ENCODE assay signal across 33 cellular contexts in the genomic region with DNA sequence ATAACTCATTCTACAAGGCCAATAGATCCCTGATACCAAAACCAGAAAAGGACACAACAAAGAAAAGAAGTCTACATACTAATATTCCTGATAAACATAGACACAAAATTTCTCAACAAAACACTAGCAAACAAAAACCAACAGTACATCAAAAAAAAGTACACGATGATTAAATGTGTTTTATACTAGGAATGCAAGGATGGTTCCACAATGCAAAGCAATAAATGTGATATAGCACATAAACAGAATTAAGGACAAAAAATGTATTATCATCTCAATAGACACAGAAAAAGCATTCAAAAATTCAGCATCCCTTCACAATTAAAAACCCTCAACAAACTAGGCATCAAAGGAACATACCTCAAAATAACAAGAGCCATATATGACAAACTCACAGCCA. TPM values are rescaled to one million over a fixed set of nuclear protein-coding genes. Genes with fewer than 3 reads are reported as not detected.
"Had no signal": no experiment of that assay in that cellular context is flagged by ENCODE, and none has a peak within 500 bp of the region (broad histone marks: within the 10 kb centered on the region; RNA-seq: fewer than 3 reads in every experiment).

No MANE protein-coding gene starts in this region.

- H3K4me3 ChIP-seq: stomach, suprapubic skin, testis, thoracic aorta, thyroid gland, tibial artery, tibial nerve, transverse colon, upper lobe of left lung, upper lobe of right lung, uterus, vagina had no signal

- H3K27me3 ChIP-seq: stomach, suprapubic skin, testis, thyroid gland, tibial artery, tibial nerve, transverse colon, upper lobe of left lung, upper lobe of right lung, uterus, vagina had no signal

- H3K4me1 ChIP-seq: stomach, suprapubic skin, testis, thyroid gland, tibial artery, tibial nerve, transverse colon, upper lobe of left lung, upper lobe of right lung, uterus, vagina had no signal

- DNase-seq: stimulated activated CD4-positive, alpha-beta T cell treated with anti-CD3 and anti-CD28 coated beads, Interleukin-2, amount 100 ng/mL, for 48 hours; stimulated activated CD4-positive, alpha-beta T cell treated with anti-CD3 and anti-CD28 coated beads, Interleukin-4, amount 100 ng/mL, for 1 hour; stimulated activated CD4-positive, alpha-beta T cell treated with anti-CD3 and anti-CD28 coated beads, Interleukin-4, amount 100 ng/mL, for 24 hours; stimulated activated CD4-positive, alpha-beta T cell treated with anti-CD3 and anti-CD28 coated beads, Interleukin-4, amount 100 ng/mL, for 4 hours; stimulated activated CD8-positive, alpha-beta memory T cell treated with anti-CD3 and anti-CD28 coated beads, Interleukin-4, amount 100 ng/mL, for 48 hours; stimulated activated naive B cell treated with anti-CD40 and anti-IgM and Interleukin-4, amounts not matched to agents 10 μg/mL and 1 μg/mL and 100 μg/mL, for 72 hours; stimulated activated naive CD4-positive, alpha-beta T cell; stimulated activated naive CD4-positive, alpha-beta T cell treated with Interleukin-2 at 50 U/mL for 16 hours; stimulated activated naive CD8-positive, alpha-beta T cell treated with anti-CD3 and anti-CD28 coated beads, Interleukin-15, amount 100 ng/mL, for 72 hours; stimulated activated naive CD8-positive, alpha-beta T cell treated with anti-CD3 and anti-CD28 coated beads, Interleukin-15, Interleukin-2, amounts not matched to agents 100 U/mL and 50 U/mL, for 24 hours; stomach; substantia nigra; testis; thyroid gland; tibial artery; transverse colon; trophoblast cell; upper lobe of left lung; upper lobe of right lung; uterus had no signal

- H3K27ac ChIP-seq: stomach, suprapubic skin, testis, thoracic aorta, thyroid gland, tibial artery, tibial nerve, transverse colon, upper lobe of left lung, upper lobe of right lung, uterus, vagina had no signal

- ATAC-seq: stimulated activated effector memory CD8-positive, alpha-beta T cell treated with anti-CD3 and anti-CD28 coated beads, Interleukin-12 subunit alpha, Interleukin-12 subunit beta, amount 100 ng/mL, for 72 hours; stimulated activated memory B cell treated with anti-CD40 and anti-IgM and Interleukin-4, amounts not matched to agents 10 μg/mL and 1 μg/mL and 100 μg/mL, for 72 hours; stimulated activated naive B cell treated with anti-CD40 and anti-IgM and Interleukin-4, amounts not matched to agents 10 μg/mL and 1 μg/mL and 100 μg/mL, for 72 hours; stimulated activated naive CD8-positive, alpha-beta T cell treated with anti-CD3 and anti-CD28 coated beads, Interleukin-15, amount 100 ng/mL, for 72 hours; stimulated activated naive CD8-positive, alpha-beta T cell treated with anti-CD3 and anti-CD28 coated beads, Interleukin-15, Interleukin-2, amounts not matched to agents 100 U/mL and 50 U/mL, for 24 hours; upper lobe of right lung had no signal

- H3K36me3 Mint-ChIP-seq: stimulated activated effector memory CD8-positive, alpha-beta T cell treated with anti-CD3 and anti-CD28 coated beads, Interleukin-12 subunit alpha, Interleukin-12 subunit beta, amount 100 ng/mL, for 72 hours; type B pancreatic cell had no signal

- H3K9me3 ChIP-seq: testis, thyroid gland, upper lobe of right lung, vagina had no signal

- H3K27me3 Mint-ChIP-seq: stimulated activated memory B cell treated with anti-CD40 and anti-IgM and Interleukin-4, amounts not matched to agents 10 μg/mL and 1 μg/mL and 100 μg/mL, for 72 hours; stimulated activated naive CD8-positive, alpha-beta T cell treated with anti-CD3 and anti-CD28 coated beads, Interleukin-15, amount 100 ng/mL, for 72 hours; stimulated activated naive CD8-positive, alpha-beta T cell treated with anti-CD3 and anti-CD28 coated beads, Interleukin-15, Interleukin-2, amounts not matched to agents 100 ng/mL and 50 ng/mL, for 24 hours; type B pancreatic cell had no signal

- H3K27ac Mint-ChIP-seq: stimulated activated effector memory CD8-positive, alpha-beta T cell treated with anti-CD3 and anti-CD28 coated beads, Interleukin-12 subunit alpha, Interleukin-12 subunit beta, amount 100 ng/mL, for 72 hours; stimulated activated memory B cell treated with anti-CD40 and anti-IgM and Interleukin-4, amounts not matched to agents 10 μg/mL and 1 μg/mL and 100 μg/mL, for 72 hours; stimulated activated naive B cell treated with anti-CD40 and anti-IgM and Interleukin-4, amounts not matched to agents 10 μg/mL and 1 μg/mL and 100 μg/mL, for 72 hours; stimulated activated naive CD8-positive, alpha-beta T cell treated with anti-CD3 and anti-CD28 coated beads, Interleukin-15, amount 100 ng/mL, for 72 hours; stimulated activated naive CD8-positive, alpha-beta T cell treated with anti-CD3 and anti-CD28 coated beads, Interleukin-15, Interleukin-2, amounts not matched to agents 100 ng/mL and 50 ng/mL, for 24 hours; type B pancreatic cell had no signal

- H3K36me3 ChIP-seq: stomach, suprapubic skin, thoracic aorta, thyroid gland, tibial artery, tibial nerve, transverse colon, upper lobe of left lung, upper lobe of right lung, uterus, vagina had no signal

- FAIRE-seq: urothelium cell line had no signal

- H3K4me1 Mint-ChIP-seq: stimulated activated effector memory CD8-positive, alpha-beta T cell treated with anti-CD3 and anti-CD28 coated beads, Interleukin-12 subunit alpha, Interleukin-12 subunit beta, amount 100 ng/mL, for 72 hours; stimulated activated memory B cell treated with anti-CD40 and anti-IgM and Interleukin-4, amounts not matched to agents 10 μg/mL and 1 μg/mL and 100 μg/mL, for 72 hours; stimulated activated naive B cell treated with anti-CD40 and anti-IgM and Interleukin-4, amounts not matched to agents 10 μg/mL and 1 μg/mL and 100 μg/mL, for 72 hours; stimulated activated naive CD8-positive, alpha-beta T cell treated with anti-CD3 and anti-CD28 coated beads, Interleukin-15, amount 100 ng/mL, for 72 hours had no signal

- H3K4me3 Mint-ChIP-seq: stimulated activated effector memory CD8-positive, alpha-beta T cell treated with anti-CD3 and anti-CD28 coated beads, Interleukin-12 subunit alpha, Interleukin-12 subunit beta, amount 100 ng/mL, for 72 hours; stimulated activated memory B cell treated with anti-CD40 and anti-IgM and Interleukin-4, amounts not matched to agents 10 μg/mL and 1 μg/mL and 100 μg/mL, for 72 hours; stimulated activated naive B cell treated with anti-CD40 and anti-IgM and Interleukin-4, amounts not matched to agents 10 μg/mL and 1 μg/mL and 100 μg/mL, for 72 hours; stimulated activated naive CD8-positive, alpha-beta T cell treated with anti-CD3 and anti-CD28 coated beads, Interleukin-15, amount 100 ng/mL, for 72 hours; stimulated activated naive CD8-positive, alpha-beta T cell treated with anti-CD3 and anti-CD28 coated beads, Interleukin-15, Interleukin-2, amounts not matched to agents 100 ng/mL and 50 ng/mL, for 24 hours; type B pancreatic cell had no signal

RNA-seq across cellular contexts. Expression of gene TREML4, which starts 35.1 kb away (rescaled TPM):
- total RNA-seq: stomach, subcutaneous adipose tissue, suprapubic skin, temporal lobe, testis, thoracic aorta, thyroid gland, tibial nerve, transverse colon, upper lobe of left lung, upper lobe of right lung, ureter, urinary bladder, uterus, vagina had no signal
- polyA plus RNA-seq: stomach had no signal
